Comparison of ENCODE assay signal across 22 cellular contexts in genomic region chr3:177098551-177098950, GRCh38.
"Had no signal": no experiment of that assay in that cellular context is flagged by ENCODE, and none has a peak within 500 bp of the region (broad histone marks: within the 10 kb centered on the region; RNA-seq: fewer than 3 reads in every experiment).

No MANE protein-coding gene starts in this region.

- H3K27me3 Mint-ChIP-seq: naive B cell; stimulated activated naive B cell treated with anti-CD40 and anti-IgM and Interleukin-4, amounts not matched to agents 10 μg/mL and 1 μg/mL and 100 μg/mL, for 72 hours; stimulated activated naive CD8-positive, alpha-beta T cell treated with anti-CD3 and anti-CD28 coated beads, Interleukin-15, amount 100 ng/mL, for 72 hours had no signal

- FAIRE-seq: keratinocyte had no signal

- DNase-seq: effector memory CD4-positive, alpha-beta T cell; gastrocnemius medialis; immature natural killer cell; mesenchymal stem cell; naive B cell; nephron progenitor cell; psoas muscle; retina; stimulated activated CD4-positive, alpha-beta T cell treated with anti-CD3 and anti-CD28 coated beads, Interleukin-2, amount 100 ng/mL, for 24 hours; stimulated activated CD4-positive, alpha-beta T cell treated with anti-CD3 and anti-CD28 coated beads, Interleukin-4, amount 100 ng/mL, for 4 hours; stimulated activated naive B cell treated with anti-CD40 and anti-IgM and Interleukin-4, amounts not matched to agents 10 μg/mL and 1 μg/mL and 100 μg/mL, for 72 hours; stimulated activated naive CD8-positive, alpha-beta T cell treated with anti-CD3 and anti-CD28 coated beads, Interleukin-15, amount 100 ng/mL, for 72 hours; testis; upper lobe of right lung had no signal

- H3K36me3 ChIP-seq: esophagus muscularis mucosa, gastrocnemius medialis, left lung, upper lobe of right lung, vagina had no signal

- ATAC-seq: gastrocnemius medialis; left lung; sciatic nerve; stimulated activated naive B cell treated with anti-CD40 and anti-IgM and Interleukin-4, amounts not matched to agents 10 μg/mL and 1 μg/mL and 100 μg/mL, for 72 hours; upper lobe of right lung had no signal

- H3K4me3 ChIP-seq: esophagus muscularis mucosa, gastrocnemius medialis, left lung, lung, psoas muscle, testis, tibial nerve, upper lobe of right lung, vagina had no signal

- H3K27ac Mint-ChIP-seq: nephron progenitor cell; stimulated activated naive B cell treated with anti-CD40 and anti-IgM and Interleukin-4, amounts not matched to agents 10 μg/mL and 1 μg/mL and 100 μg/mL, for 72 hours; stimulated activated naive CD8-positive, alpha-beta T cell treated with anti-CD3 and anti-CD28 coated beads, Interleukin-15, amount 100 ng/mL, for 72 hours had no signal

- H3K9me3 Mint-ChIP-seq: immature natural killer cell had no signal

- H3K27me3 ChIP-seq: esophagus muscularis mucosa, gastrocnemius medialis, left lung, testis, tibial nerve, upper lobe of right lung, vagina had no signal

- H3K9me3 ChIP-seq: esophagus muscularis mucosa, gastrocnemius medialis, psoas muscle, testis, upper lobe of right lung, vagina had no signal

- H3K4me3 Mint-ChIP-seq: immature natural killer cell; naive B cell; nephron progenitor cell; stimulated activated naive B cell treated with anti-CD40 and anti-IgM and Interleukin-4, amounts not matched to agents 10 μg/mL and 1 μg/mL and 100 μg/mL, for 72 hours; stimulated activated naive CD8-positive, alpha-beta T cell treated with anti-CD3 and anti-CD28 coated beads, Interleukin-15, amount 100 ng/mL, for 72 hours had no signal

- H3K27ac ChIP-seq: epithelial cell of prostate, esophagus muscularis mucosa, gastrocnemius medialis, left lung, psoas muscle, testis, tibial nerve, upper lobe of right lung, vagina had no signal
